14 cellular contexts compared by ENCODE assay signal in genomic region chrX:18995216-18995615, GRCh38. TPM values are rescaled to one million over a fixed set of nuclear protein-coding genes. Genes with fewer than 3 reads are reported as not detected.
A peak's percentile ranks its signal among the peaks of the same experiment; 100 is the strongest.
DNase-seq lines count a peak whose midpoint lies in the region; ATAC-seq and TF ChIP-seq lines count a peak whose summit lies in the region.
"Had no signal": no experiment of that assay in that cellular context is flagged by ENCODE, and none has a peak within 500 bp of the region (broad histone marks: within the 10 kb centered on the region; RNA-seq: fewer than 3 reads in every experiment).

No MANE protein-coding gene starts in this region.

- DNase-seq in GM03348 (ENCODE audit: low spot score) (peak; percentile 36), SK-N-SH (no peak), fibroblast of mammary gland (ENCODE audit: low read depth) (peak; percentile 57), renal cortical epithelial cell (ENCODE audit: low read depth) (peak; percentile 58), WERI-Rb-1 (no peak), AML-193 (lab: John Stamatoyannopoulos, UW) (no peak), LoVo (ENCODE audit: low spot score) (no peak)
- DNase-seq: activated CD4-positive, alpha-beta T cell treated with anti-CD3 and anti-CD28 coated beads, Interleukin-2, amount 10 ng/mL, durations not matched to agents 24 days and 14 days; CD8-positive, alpha-beta memory T cell; effector memory CD8-positive, alpha-beta T cell; NCI-H1105 had no signal

- ATAC-seq in HG03196 (IDR thresholded peaks at IDR 0.05; ENCODE audit: unreplicated experiment), result no peak
- ATAC-seq: effector memory CD8-positive, alpha-beta T cell had no signal

- no peaks in the 10 kb centered on the region for H3K27me3 ChIP-seq in SK-N-SH (ENCODE audit: insufficient read depth)
- peaks cover 25% of the 10 kb centered on the region for H3K27me3 ChIP-seq in WERI-Rb-1 (ENCODE audit: insufficient read depth, low read depth, severe bottlenecking)
- H3K27me3 ChIP-seq: ascending aorta, neutrophil had no signal

- H3K79me2 ChIP-seq in SK-N-SH (ENCODE audit: insufficient read depth), result no peaks in the 10 kb centered on the region

- H3K9me3 ChIP-seq in SK-N-SH, result no peaks in the 10 kb centered on the region
- no peaks in the 10 kb centered on the region for H3K9me3 ChIP-seq in WERI-Rb-1 (ENCODE audit: severe bottlenecking)
- H3K9me3 ChIP-seq: ascending aorta, neutrophil had no signal

- WGBS in SK-N-SH (ENCODE audit: low lambda C conversion rate), result 2% methylated on average over 3 of the region's 3 CpGs

- H3K36me3 ChIP-seq in SK-N-SH (replicated peaks in 1 of 2; ENCODE audit: control insufficient read depth in 1 of 2, insufficient read depth in 2 of 2, low read length in 1 of 2) (no peaks in the 10 kb centered on the region), WERI-Rb-1 (no peaks in the 10 kb centered on the region)
- H3K36me3 ChIP-seq: ascending aorta, neutrophil had no signal

- no peaks in the 10 kb centered on the region for H3K9me2 ChIP-seq in SK-N-SH

- peak overlapping the region; percentile 31; the same call in 1 of the 2 replicates for H3K9ac ChIP-seq in SK-N-SH

- no peaks in the 10 kb centered on the region; a peak in 1 of 4 replicates for H3K4me1 ChIP-seq in SK-N-SH (ENCODE audit: control insufficient read depth in 1 of 2, insufficient read depth in 2 of 2, low read depth in 1 of 2, low read length in 1 of 2)

- H3K4me3 ChIP-seq in SK-N-SH (ENCODE audit: low read depth in 2 of 2, low read length in 1 of 2), result no peak overlapping the region
- no peak overlapping the region for H3K4me3 ChIP-seq in fibroblast of mammary gland (ENCODE audit: control insufficient read depth, low read depth, low read length)
- H3K4me3 ChIP-seq in WERI-Rb-1 (ENCODE audit: low read depth, low read length), result no peak overlapping the region
- H3K4me3 ChIP-seq: ascending aorta had no signal

- POLR2A ChIA-PET in SK-N-SH (lab: Yijun Ruan, JAX), result no interaction called here

- H3F3A ChIP-seq in SK-N-SH (replicated peaks; ENCODE audit: insufficient read depth), result peaks cover 3% of the 10 kb centered on the region

- TF ChIP-seq CTCF in SK-N-SH (IDR thresholded peaks at IDR 0.05) (no peak), fibroblast of mammary gland (conservative IDR thresholded peaks at IDR 0.05; ENCODE audit: control insufficient read depth, insufficient read depth, low read depth, low read length) (no peak), WERI-Rb-1 (IDR thresholded peaks at IDR 0.05; ENCODE audit: low read depth, low read length) (no peak)

- peak overlapping the region; percentile 14; the same call in 1 of the 2 replicates for H3K4me2 ChIP-seq in SK-N-SH

- TF ChIP-seq RAD21 in SK-N-SH (IDR thresholded peaks at IDR 0.05; ENCODE audit: low read length), result no peak

- no peak for TF ChIP-seq EP300 in SK-N-SH (IDR thresholded peaks at IDR 0.05; ENCODE audit: borderline replicate concordance in 1 of 2, low read depth in 1 of 2, low read length in 1 of 2)

- H2AFZ ChIP-seq in SK-N-SH (ENCODE audit: low read depth), result peak overlapping the region; percentile 73

- H4K20me1 ChIP-seq in SK-N-SH (ENCODE audit: insufficient read depth), result no peaks in the 10 kb centered on the region

- H3K27ac ChIP-seq in SK-N-SH (ENCODE audit: low read depth in 2 of 2, low read length in 1 of 2) (peak overlapping the region in 1 of 2 experiments; percentile 71; a peak in 3 of 4 replicates), WERI-Rb-1 (no peak overlapping the region)
- H3K27ac ChIP-seq: ascending aorta, neutrophil had no signal

- CTCF ChIA-PET in SK-N-SH (lab: Yijun Ruan, JAX), result interaction anchor here (2.0 kb wide), 1 partner anchor 339 kb away, joined by 4 read pairs; no protein-coding TSS in a partner anchor

TF ChIP-seq in SK-N-SH, 30 proteins besides CTCF, POLR2A, EP300 and RAD21:
- TF ChIP-seq SIN3A (IDR thresholded peaks at IDR 0.05; ENCODE audit: borderline replicate concordance, low read depth, low read length), result no peak
- TF ChIP-seq JUND (IDR thresholded peaks at IDR 0.05), result 0 out of 2 replicates have a peak, but pooled peaks have one; percentile 20
- TF ChIP-seq FOSL2 (IDR thresholded peaks at IDR 0.05; ENCODE audit: borderline replicate concordance, low read depth), result 0 out of 2 replicates have a peak, but pooled peaks have one; percentile 12

RNA-seq across cellular contexts. Expression of gene PHKA2, which starts 11.3 kb away (rescaled TPM):
- 19.9 and 20.5 TPM in 2 replicates for polyA plus RNA-seq in SK-N-SH (2012; rRNA removed)
- 4.0 and 6.2 TPM in 2 replicates for polyA plus RNA-seq in SK-N-SH (2012; cell fraction: cytosol; rRNA removed)
- 130 and 131 TPM in 2 replicates for polyA plus RNA-seq in SK-N-SH (2012; cell fraction: nucleus; rRNA removed)
- 6.3 and 15.3 TPM in 2 replicates for total RNA-seq in renal cortical epithelial cell

Comparison
In these comparisons a context has a peak if more than half of its experiments do, and no peak if none do; other contexts are left out.
1. DNase-seq: peak in GM03348 (single experiment), fibroblast of mammary gland (single experiment) and renal cortical epithelial cell (single experiment); none in SK-N-SH (single experiment), WERI-Rb-1 (single experiment), AML-193 (0 of 2) and LoVo (single experiment).